In genomic region chr13:111213964-111214726, GRCh38 we compare ENCODE assay signal across 10 cellular contexts.
DNase-seq lines count a peak whose midpoint lies in the region; ATAC-seq, FAIRE-seq and TF ChIP-seq lines count a peak whose summit lies in the region.
"Had no signal": no experiment of that assay in that cellular context is flagged by ENCODE, and none has a peak within 500 bp of the region (broad histone marks: within the 10 kb centered on the region; RNA-seq: fewer than 3 reads in every experiment).

No MANE protein-coding gene starts in this region.

- no peaks in the 10 kb centered on the region; the same call in 1 of the 2 replicates for H3K27me3 Mint-ChIP-seq in H9 (ENCODE audit: low read depth)
- no peaks in the 10 kb centered on the region for H3K27me3 Mint-ChIP-seq in naive thymus-derived CD8-positive, alpha-beta T cell
- H3K27me3 Mint-ChIP-seq: activated CD4-positive, alpha-beta T cell treated with anti-CD3 and anti-CD28 coated beads, Interleukin-2, amount 10 ng/mL, durations not matched to agents 24 days and 14 days; activated naive CD8-positive, alpha-beta T cell had no signal

- H3K56ac ChIP-seq in H9 (ENCODE audit: insufficient read length, low read depth, low read length) (no peak overlapping the region), H1 (replicated peaks; ENCODE audit: insufficient read length, low read depth, low read length) (no peak overlapping the region)

- TF ChIP-seq POLR2A in H1 (IDR thresholded peaks at IDR 0.05; ENCODE audit: control extremely low read depth in 1 of 2, low read depth in 2 of 2, low read length in 2 of 2) (no peak), gastrocnemius medialis (IDR thresholded peaks at IDR 0.05) (no peak)

- no peak overlapping the region for H3K4me3 Mint-ChIP-seq in H9
- H3K4me3 Mint-ChIP-seq in naive thymus-derived CD8-positive, alpha-beta T cell = no peak overlapping the region
- H3K4me3 Mint-ChIP-seq: activated CD4-positive, alpha-beta T cell treated with anti-CD3 and anti-CD28 coated beads, Interleukin-2, amount 10 ng/mL, durations not matched to agents 24 days and 14 days; activated naive CD8-positive, alpha-beta T cell had no signal

- H2BK20ac ChIP-seq in H9 (ENCODE audit: low read depth, low read length, poor library complexity, severe bottlenecking) (no peak overlapping the region), H1 (ENCODE audit: low read length) (0 out of 2 replicates have a peak overlapping the region, but pooled peaks have one; percentile 44)

- H2BK5ac ChIP-seq in H9 (ENCODE audit: insufficient read length, low read length) (no peak overlapping the region), H1 (ENCODE audit: low read depth, low read length) (peak overlapping the region; percentile 56; the same call in 1 of the 2 replicates)

- no peak for TF ChIP-seq EP300 in H1 (IDR thresholded peaks at IDR 0.05; ENCODE audit: borderline replicate concordance in 1 of 2, low read depth in 2 of 2, low read length in 2 of 2)

- H4K5ac ChIP-seq in H9 (ENCODE audit: insufficient read length, low read depth, low read length) (no peak overlapping the region), H1 (ENCODE audit: insufficient read length, low read depth, low read length) (peak overlapping the region; percentile 2)

- H3K23ac ChIP-seq in H9 (ENCODE audit: insufficient read length, low read depth, low read length) = no peak overlapping the region
- H3K23ac ChIP-seq in H1 (ENCODE audit: insufficient read length) = no peak overlapping the region

- no peaks in the 10 kb centered on the region for H4K20me1 ChIP-seq in H9 (ENCODE audit: control insufficient read depth, insufficient read depth, insufficient read length)
- peaks cover 6 to 19% of the 10 kb centered on the region in 2 experiments for H4K20me1 ChIP-seq in H1 (replicated peaks in 1 of 2; ENCODE audit: control insufficient read depth in 1 of 2, insufficient read depth in 2 of 2, low read length in 2 of 2)

- no peak overlapping the region for H4K91ac ChIP-seq in H9 (ENCODE audit: insufficient read length, low read depth, low read length)
- no peak overlapping the region for H4K91ac ChIP-seq in H1 (replicated peaks; ENCODE audit: insufficient read length, low read length)

- H3K36me3 ChIP-seq in H1 (ENCODE audit: control insufficient read depth in 2 of 4, insufficient read depth in 4 of 4, low read length in 3 of 4) (no peaks in the 10 kb centered on the region; a peak in 2 of 8 replicates), gastrocnemius medialis (no peaks in the 10 kb centered on the region)

- H3K27ac Mint-ChIP-seq in H9 = peak overlapping the region; percentile 22 to 94 (median 32); a peak in 5 of 7 replicates
- peak overlapping the region in 3 of 10 donors; percentile 28 to 64 (median 28) for H3K27ac Mint-ChIP-seq in naive thymus-derived CD8-positive, alpha-beta T cell
- H3K27ac Mint-ChIP-seq: activated CD4-positive, alpha-beta T cell treated with anti-CD3 and anti-CD28 coated beads, Interleukin-2, amount 10 ng/mL, durations not matched to agents 24 days and 14 days; activated naive CD8-positive, alpha-beta T cell had no signal

- POLR2A ChIA-PET in H1 (lab: Charles Lee; ENCODE audit: partially characterized antibody) = interaction anchor here (0.5 to 1.2 kb wide), 2 partner anchors 9 to 975 kb away, joined by 3 read pairs; no protein-coding TSS in a partner anchor
- POLR2A ChIA-PET in naive thymus-derived CD8-positive, alpha-beta T cell (lab: Charles Lee) = interaction anchor here (0.7 kb wide), 1 partner anchor 15 kb away, joined by 3 read pairs; no protein-coding TSS in a partner anchor

- ATAC-seq in gastrocnemius medialis = peak; percentile 35 to 49
- no peak for ATAC-seq in naive thymus-derived CD8-positive, alpha-beta T cell

- CTCF ChIA-PET in H1 (lab: Charles Lee; ENCODE audit: partially characterized antibody) = interaction anchor here (0.6 to 9.6 kb wide), 8 partner anchors 10 to 216 kb away, joined by 3 to 65 read pairs (median 4); no protein-coding TSS in a partner anchor

- WGBS in H9 (ENCODE audit: extremely low coverage, insufficient read length, low lambda C conversion rate) = no CpG with 5 or more reads among the region's 22 CpGs
- 80% methylated on average over 22 of the region's 22 CpGs; no CpG with 5 or more reads in 1 of the 2 experiments for WGBS in H1 (ENCODE audit: extremely low coverage in 1 of 2, insufficient coverage in 1 of 2, insufficient read length in 1 of 2, insufficient replicate concordance in 2 of 2, low coverage in 1 of 2, low lambda C conversion rate in 2 of 2, missing lambda C conversion rate in 1 of 2), 2 experiments

- H3K4me1 ChIP-seq in H9 (ENCODE audit: insufficient read depth, low read length) (peaks cover 17% of the 10 kb centered on the region), H1 (replicated peaks in 1 of 4; ENCODE audit: control insufficient read depth in 3 of 4, insufficient read depth in 4 of 4, low read length in 3 of 4) (peaks cover 22 to 52% (median 43%) of the 10 kb centered on the region in 4 experiments), gastrocnemius medialis (peaks cover 85 to 88% of the 10 kb centered on the region in 2 donors)

- no peak overlapping the region for H2BK120ac ChIP-seq in H9 (ENCODE audit: low read depth, low read length, poor library complexity, severe bottlenecking)
- H2BK120ac ChIP-seq in H1 (replicated peaks; ENCODE audit: low read depth, low read length) = no peak overlapping the region

- H3K9ac ChIP-seq in H9 (ENCODE audit: extremely low read depth, insufficient read length, low read length) (no peak overlapping the region), H1 (replicated peaks in 1 of 4; ENCODE audit: extremely low read depth in 1 of 4, low read depth in 3 of 4, low read length in 3 of 4) (no peak overlapping the region; a peak in 2 of 7 replicates)

- H3K27me3 ChIP-seq in H9 (ENCODE audit: insufficient read depth, low read length) (no peaks in the 10 kb centered on the region), H1 (replicated peaks in 1 of 4; ENCODE audit: control insufficient read depth in 3 of 4, extremely low read depth in 1 of 4, insufficient read depth in 3 of 4, low read length in 3 of 4) (no peaks in the 10 kb centered on the region), gastrocnemius medialis (no peaks in the 10 kb centered on the region)

- FAIRE-seq in H1 (lab: Jason Lieb, UNC) = no peak
- FAIRE-seq in urothelium cell line (lab: Jason Lieb, UNC) = no peak

- H3K27ac ChIP-seq in H9 (ENCODE audit: insufficient read length, low read depth, low read length) = no peak overlapping the region
- H3K27ac ChIP-seq in H1 (ENCODE audit: low read depth, low read length) = no peak overlapping the region
- peak overlapping the region; percentile 81 to 83 (median 82) for H3K27ac ChIP-seq in gastrocnemius medialis

- intact Hi-C loops in gastrocnemius medialis (cut with DNase I; ENCODE audit: low total_unique reads) = loop anchor here (1.0 to 10.0 kb wide), 2 partner anchors 147 to 299 kb away; partner anchors contain the start of gene ANKRD10

- DNase-seq in H9 (no peak), NCI-H2029 treated with DMSO at 0.1 percent for 48 hours (lab: John Stamatoyannopoulos, UW) (peak; percentile 89), H1 (ENCODE audit: low read depth in 1 of 2, low spot score in 2 of 2) (no peak), gastrocnemius medialis (peak in 1 of 2 donors; percentile 60), urothelium cell line (ENCODE audit: low spot score) (no peak), NCI-H146 treated with DMSO at 0.1 percent for 48 hours (lab: John Stamatoyannopoulos, UW; ENCODE audit: unreplicated experiment) (no peak)
- DNase-seq in naive thymus-derived CD8-positive, alpha-beta T cell = no peak
- DNase-seq: activated CD4-positive, alpha-beta T cell treated with anti-CD3 and anti-CD28 coated beads, Interleukin-2, amount 10 ng/mL, durations not matched to agents 24 days and 14 days; RPMI8226 had no signal

- no peak overlapping the region for H3T11ph ChIP-seq in H9 (ENCODE audit: low read length)

- H2AK5ac ChIP-seq in H9 (ENCODE audit: insufficient read length, low read length) (no peak overlapping the region), H1 (ENCODE audit: low read depth, low read length) (peak overlapping the region; percentile 72; the same call in 1 of the 2 replicates)

- H2BK15ac ChIP-seq in H9 (ENCODE audit: low read depth, low read length) = no peak overlapping the region
- peak overlapping the region; percentile 50; the same call in 1 of the 2 replicates for H2BK15ac ChIP-seq in H1 (ENCODE audit: low read length)

- peaks cover 6% of the 10 kb centered on the region; the same call in 1 of the 2 replicates for H3K79me2 ChIP-seq in H9 (ENCODE audit: insufficient read depth, low read length)
- H3K79me2 ChIP-seq in H1 (ENCODE audit: control insufficient read depth in 1 of 2, insufficient read depth in 2 of 2, low read length in 2 of 2) = peaks cover 0 to 91% of the 10 kb centered on the region in 2 experiments; a peak in 3 of 4 replicates

- H2BK12ac ChIP-seq in H9 (ENCODE audit: insufficient read length, low read depth, low read length) = no peak overlapping the region
- H2BK12ac ChIP-seq in H1 (ENCODE audit: low read depth, low read length) = peak overlapping the region; percentile 3; the same call in 1 of the 2 replicates

- H3K9me3 ChIP-seq in H9 (ENCODE audit: control insufficient read depth, low read depth, low read length) (no peaks in the 10 kb centered on the region), H1 (ENCODE audit: insufficient read depth in 2 of 2, low read depth in 1 of 2, low read length in 1 of 2) (no peaks in the 10 kb centered on the region), gastrocnemius medialis (no peaks in the 10 kb centered on the region)

- H4K8ac ChIP-seq in H9 (replicated peaks; ENCODE audit: insufficient read length, low read depth, low read length) (no peak overlapping the region), H1 (ENCODE audit: extremely low read depth, insufficient read depth, low read length) (no peak overlapping the region)

- peaks cover 91 to 92% of the 10 kb centered on the region in 2 experiments for H3K4me1 Mint-ChIP-seq in H9
- H3K4me1 Mint-ChIP-seq in naive thymus-derived CD8-positive, alpha-beta T cell = peaks cover 35 to 73% (median 69%) of the 10 kb centered on the region in 4 donors

- peak overlapping the region; percentile 0; the same call in 1 of the 2 replicates for H3K14ac ChIP-seq in H9 (ENCODE audit: insufficient read depth, low read length)
- H3K14ac ChIP-seq in H1 (ENCODE audit: insufficient read length) = no peak overlapping the region

- in situ Hi-C loops in gastrocnemius medialis (cut with MboI; ENCODE audit: low sequenced_read_pairs in 4 of 4) = loop anchor here in 2 of 4 donors (5.0 to 25.0 kb wide), 4 partner anchors 49 to 302 kb away; partner anchors contain the start of gene ANKRD10 (in 1 of the 2)

- H3K18ac ChIP-seq in H9 (ENCODE audit: insufficient read length, low read depth, low read length) (peak overlapping the region; percentile 21), H1 (ENCODE audit: extremely low read depth, low read length) (peak overlapping the region; percentile 5; the same call in 1 of the 2 replicates)

- no peak overlapping the region for H3K4ac ChIP-seq in H9 (ENCODE audit: low read depth, low read length)
- no peak overlapping the region for H3K4ac ChIP-seq in H1 (replicated peaks; ENCODE audit: insufficient read length, low read depth, low read length)

- peaks cover 12% of the 10 kb centered on the region for H3K79me1 ChIP-seq in H9 (ENCODE audit: insufficient read depth, low read depth, low read length, poor library complexity, severe bottlenecking)
- peaks cover 11% of the 10 kb centered on the region for H3K79me1 ChIP-seq in H1 (ENCODE audit: low read depth, low read length)

- H3K4me3 ChIP-seq in H1 (ENCODE audit: extremely low read depth in 1 of 4, insufficient read depth in 2 of 4, low read depth in 3 of 4, low read length in 4 of 4) (no peak overlapping the region), gastrocnemius medialis (no peak overlapping the region)

- H3K36me3 Mint-ChIP-seq in H9 (ENCODE audit: insufficient read depth in 1 of 3, low read depth in 3 of 3) = peaks cover 0 to 5% (median 0%) of the 10 kb centered on the region in 3 experiments; a peak in 1 of 7 replicates
- peaks cover 0 to 44% (median 0%) of the 10 kb centered on the region in 3 donors for H3K36me3 Mint-ChIP-seq in naive thymus-derived CD8-positive, alpha-beta T cell
- H3K36me3 Mint-ChIP-seq: activated naive CD8-positive, alpha-beta T cell had no signal

- H3K4me2 ChIP-seq in H9 (ENCODE audit: insufficient read depth, insufficient read length, low read length) (no peak overlapping the region), H1 (ENCODE audit: insufficient read depth in 1 of 2, low read depth in 2 of 2, low read length in 2 of 2) (peak overlapping the region; percentile 22 to 52; a peak in 1 of 4 replicates)

- TF ChIP-seq CTCF in H9 (conservative IDR thresholded peaks at IDR 0.05) (no peak), H1 (IDR thresholded peaks at IDR 0.05; ENCODE audit: control extremely low read depth in 1 of 3, insufficient read depth in 1 of 3, low read depth in 1 of 3, low read length in 3 of 3) (no peak), gastrocnemius medialis (IDR thresholded peaks at IDR 0.05 in 4 of 5, conservative IDR thresholded peaks at IDR 0.05 in 1 of 5) (no peak)

- TF ChIP-seq RAD21 in H1 (IDR thresholded peaks at IDR 0.05 in 1 of 2, conservative IDR thresholded peaks at IDR 0.05 in 1 of 2; ENCODE audit: low read depth in 2 of 2, low read length in 2 of 2) = no peak

- no peak overlapping the region for H2AFZ ChIP-seq in H9 (ENCODE audit: low read length)
- H2AFZ ChIP-seq in H1 (ENCODE audit: low read length) = no peak overlapping the region

- no peaks in the 10 kb centered on the region for H3K9me3 Mint-ChIP-seq in H9
- no peaks in the 10 kb centered on the region for H3K9me3 Mint-ChIP-seq in naive thymus-derived CD8-positive, alpha-beta T cell
- H3K9me3 Mint-ChIP-seq: activated CD4-positive, alpha-beta T cell treated with anti-CD3 and anti-CD28 coated beads, Interleukin-2, amount 10 ng/mL, durations not matched to agents 24 days and 14 days had no signal

- H3K23me2 ChIP-seq in H9 (ENCODE audit: insufficient read length, low read depth, low read length, poor library complexity, severe bottlenecking) (peaks cover 2% of the 10 kb centered on the region), H1 (ENCODE audit: low read depth, low read length) (no peaks in the 10 kb centered on the region)

Comparison
In these comparisons a context has a peak if more than half of its experiments do, and no peak if none do; other contexts are left out.
1. H3K27ac ChIP-seq: peak in gastrocnemius medialis (4 of 4); none in H9 (single experiment) and H1 (single experiment).
2. ATAC-seq: peak in gastrocnemius medialis (2 of 2); none in naive thymus-derived CD8-positive, alpha-beta T cell (0 of 2).